In the genomic region with DNA sequence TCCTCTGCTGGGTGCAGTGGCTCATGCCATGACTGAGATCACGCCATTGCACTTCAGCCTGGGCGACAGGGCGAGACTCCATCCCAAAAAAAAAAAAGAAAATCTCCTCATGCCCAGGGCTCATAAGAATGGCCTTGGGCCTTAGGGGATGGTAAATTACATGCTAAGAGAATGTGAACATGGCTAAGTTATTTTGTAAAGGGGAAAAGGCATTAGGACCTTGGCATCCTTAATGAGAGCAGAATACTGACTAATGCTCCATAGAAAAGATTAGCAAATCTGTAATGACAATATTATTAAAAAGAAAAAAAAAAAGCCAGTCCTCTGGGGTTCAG, we compare ENCODE assay signal across 1 cellular context.
TF ChIP-seq lines count a peak whose summit lies in the region.

No MANE protein-coding gene starts in this region.

TF ChIP-seq in HCT116, 20 proteins besides CTCF, POLR2A, EP300 and RAD21:
- no peak for TF ChIP-seq JUND (IDR thresholded peaks at IDR 0.05)
- TF ChIP-seq, protein P1, sequence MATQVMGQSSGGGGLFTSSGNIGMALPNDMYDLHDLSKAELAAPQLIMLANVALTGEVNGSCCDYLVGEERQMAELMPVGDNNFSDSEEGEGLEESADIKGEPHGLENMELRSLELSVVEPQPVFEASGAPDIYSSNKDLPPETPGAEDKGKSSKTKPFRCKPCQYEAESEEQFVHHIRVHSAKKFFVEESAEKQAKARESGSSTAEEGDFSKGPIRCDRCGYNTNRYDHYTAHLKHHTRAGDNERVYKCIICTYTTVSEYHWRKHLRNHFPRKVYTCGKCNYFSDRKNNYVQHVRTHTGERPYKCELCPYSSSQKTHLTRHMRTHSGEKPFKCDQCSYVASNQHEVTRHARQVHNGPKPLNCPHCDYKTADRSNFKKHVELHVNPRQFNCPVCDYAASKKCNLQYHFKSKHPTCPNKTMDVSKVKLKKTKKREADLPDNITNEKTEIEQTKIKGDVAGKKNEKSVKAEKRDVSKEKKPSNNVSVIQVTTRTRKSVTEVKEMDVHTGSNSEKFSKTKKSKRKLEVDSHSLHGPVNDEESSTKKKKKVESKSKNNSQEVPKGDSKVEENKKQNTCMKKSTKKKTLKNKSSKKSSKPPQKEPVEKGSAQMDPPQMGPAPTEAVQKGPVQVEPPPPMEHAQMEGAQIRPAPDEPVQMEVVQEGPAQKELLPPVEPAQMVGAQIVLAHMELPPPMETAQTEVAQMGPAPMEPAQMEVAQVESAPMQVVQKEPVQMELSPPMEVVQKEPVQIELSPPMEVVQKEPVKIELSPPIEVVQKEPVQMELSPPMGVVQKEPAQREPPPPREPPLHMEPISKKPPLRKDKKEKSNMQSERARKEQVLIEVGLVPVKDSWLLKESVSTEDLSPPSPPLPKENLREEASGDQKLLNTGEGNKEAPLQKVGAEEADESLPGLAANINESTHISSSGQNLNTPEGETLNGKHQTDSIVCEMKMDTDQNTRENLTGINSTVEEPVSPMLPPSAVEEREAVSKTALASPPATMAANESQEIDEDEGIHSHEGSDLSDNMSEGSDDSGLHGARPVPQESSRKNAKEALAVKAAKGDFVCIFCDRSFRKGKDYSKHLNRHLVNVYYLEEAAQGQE (IDR thresholded peaks at IDR 0.05; ENCODE audit: low read depth), result no peak
- TF ChIP-seq, protein P2, sequence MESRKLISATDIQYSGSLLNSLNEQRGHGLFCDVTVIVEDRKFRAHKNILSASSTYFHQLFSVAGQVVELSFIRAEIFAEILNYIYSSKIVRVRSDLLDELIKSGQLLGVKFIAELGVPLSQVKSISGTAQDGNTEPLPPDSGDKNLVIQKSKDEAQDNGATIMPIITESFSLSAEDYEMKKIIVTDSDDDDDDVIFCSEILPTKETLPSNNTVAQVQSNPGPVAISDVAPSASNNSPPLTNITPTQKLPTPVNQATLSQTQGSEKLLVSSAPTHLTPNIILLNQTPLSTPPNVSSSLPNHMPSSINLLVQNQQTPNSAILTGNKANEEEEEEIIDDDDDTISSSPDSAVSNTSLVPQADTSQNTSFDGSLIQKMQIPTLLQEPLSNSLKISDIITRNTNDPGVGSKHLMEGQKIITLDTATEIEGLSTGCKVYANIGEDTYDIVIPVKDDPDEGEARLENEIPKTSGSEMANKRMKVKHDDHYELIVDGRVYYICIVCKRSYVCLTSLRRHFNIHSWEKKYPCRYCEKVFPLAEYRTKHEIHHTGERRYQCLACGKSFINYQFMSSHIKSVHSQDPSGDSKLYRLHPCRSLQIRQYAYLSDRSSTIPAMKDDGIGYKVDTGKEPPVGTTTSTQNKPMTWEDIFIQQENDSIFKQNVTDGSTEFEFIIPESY (IDR thresholded peaks at IDR 0.05; ENCODE audit: extremely low read depth, insufficient replicate concordance, low read length), result no peak
- TF ChIP-seq, protein P3, sequence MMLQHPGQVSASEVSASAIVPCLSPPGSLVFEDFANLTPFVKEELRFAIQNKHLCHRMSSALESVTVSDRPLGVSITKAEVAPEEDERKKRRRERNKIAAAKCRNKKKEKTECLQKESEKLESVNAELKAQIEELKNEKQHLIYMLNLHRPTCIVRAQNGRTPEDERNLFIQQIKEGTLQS (IDR thresholded peaks at IDR 0.05), result no peak
- no peak for TF ChIP-seq CBX3 (IDR thresholded peaks at IDR 0.05; ENCODE audit: low read depth)
- no peak for TF ChIP-seq ELF1 (IDR thresholded peaks at IDR 0.05; ENCODE audit: borderline replicate concordance, low read depth)
- no peak for TF ChIP-seq EZH2 (IDR thresholded peaks at IDR 0.05)
- no peak for TF ChIP-seq SIN3A (IDR thresholded peaks at IDR 0.05; ENCODE audit: low read depth)
- TF ChIP-seq FOSL1 (IDR thresholded peaks at IDR 0.05; ENCODE audit: low read depth), result no peak
- no peak for TF ChIP-seq YY1 (IDR thresholded peaks at IDR 0.05; ENCODE audit: extremely low read depth, insufficient replicate concordance, low read depth, low read length)
- TF ChIP-seq ZFX (IDR thresholded peaks at IDR 0.05), result no peak
- TF ChIP-seq EGR1 (IDR thresholded peaks at IDR 0.05; ENCODE audit: low read depth), result no peak
- no peak for TF ChIP-seq CEBPB (IDR thresholded peaks at IDR 0.05; ENCODE audit: low read depth)
- TF ChIP-seq, protein P4, sequence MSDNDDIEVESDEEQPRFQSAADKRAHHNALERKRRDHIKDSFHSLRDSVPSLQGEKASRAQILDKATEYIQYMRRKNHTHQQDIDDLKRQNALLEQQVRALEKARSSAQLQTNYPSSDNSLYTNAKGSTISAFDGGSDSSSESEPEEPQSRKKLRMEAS (IDR thresholded peaks at IDR 0.05), result no peak
